21 cellular contexts compared by ENCODE assay signal in genomic region chr21:37117204-37117603, GRCh38. TPM values are rescaled to one million over a fixed set of nuclear protein-coding genes. Genes with fewer than 3 reads are reported as not detected.
A peak's percentile ranks its signal among the peaks of the same experiment; 100 is the strongest.
DNase-seq lines count a peak whose midpoint lies in the region; TF ChIP-seq lines count a peak whose summit lies in the region.
"Had no signal": no experiment of that assay in that cellular context is flagged by ENCODE, and none has a peak within 500 bp of the region (broad histone marks: within the 10 kb centered on the region; RNA-seq: fewer than 3 reads in every experiment).

No MANE protein-coding gene starts in this region.

- no peaks in the 10 kb centered on the region for H3K9me2 ChIP-seq in hepatocyte (replicated peaks; ENCODE audit: insufficient read depth)

- H3K36me3 ChIP-seq in uterus (no peaks in the 10 kb centered on the region), hepatocyte (replicated peaks; ENCODE audit: insufficient read depth, low read depth) (no peaks in the 10 kb centered on the region)
- H3K36me3 ChIP-seq: HAP-1 had no signal

- H3K27ac ChIP-seq in uterus (no peak overlapping the region), hepatocyte (no peak overlapping the region)
- H3K27ac ChIP-seq: 22Rv1, BLaER1, C4-2B had no signal

- H3K4me1 Mint-ChIP-seq in mesothelial cell of epicardium: peaks cover 7% of the 10 kb centered on the region
- H3K4me1 Mint-ChIP-seq: B cell had no signal

- H3K27me3 ChIP-seq in uterus: no peaks in the 10 kb centered on the region
- H3K27me3 ChIP-seq in hepatocyte: no peaks in the 10 kb centered on the region
- H3K27me3 ChIP-seq: BLaER1 had no signal

- intact Hi-C loops in uterus (cut with DNase I; ENCODE audit: low total_unique reads): no loop called here

- peak overlapping the region; percentile 34 for H3K27ac Mint-ChIP-seq in mesothelial cell of epicardium
- H3K27ac Mint-ChIP-seq: B cell; CD4-positive, CD25-positive, alpha-beta regulatory T cell; CD8-positive, alpha-beta T cell; HFFc6 had no signal

- peaks cover 2% of the 10 kb centered on the region for H4K20me1 ChIP-seq in hepatocyte (ENCODE audit: insufficient read depth, poor library complexity, severe bottlenecking)

- H3K79me2 ChIP-seq in hepatocyte: peaks cover 8% of the 10 kb centered on the region

- H3K4me2 ChIP-seq in hepatocyte: no peak overlapping the region
- H3K4me2 ChIP-seq: BLaER1 had no signal

- TF ChIP-seq CTCF in epithelial cell of esophagus (IDR thresholded peaks at IDR 0.05; ENCODE audit: insufficient read depth, low read depth, low read length, missing control alignments) (no peak), mesothelial cell of epicardium (IDR thresholded peaks at IDR 0.05; ENCODE audit: unreplicated experiment) (no peak), uterus (IDR thresholded peaks at IDR 0.05) (no peak), hepatocyte (IDR thresholded peaks at IDR 0.05; ENCODE audit: poor library complexity) (no peak)

- DNase-seq in DMS53 (lab: John Stamatoyannopoulos, UW): peak; percentile 53
- DNase-seq in DMS53 treated with DMSO at 0.1 percent for 48 hours (lab: John Stamatoyannopoulos, UW; ENCODE audit: unreplicated experiment): no peak
- DNase-seq in M059J (ENCODE audit: low read depth): peak; percentile 11
- peak; percentile 9 for DNase-seq in epithelial cell of esophagus (ENCODE audit: low read depth)
- DNase-seq in mesothelial cell of epicardium (ENCODE audit: low spot score in 2 of 2, unreplicated experiment in 2 of 2): no peak
- DNase-seq in uterus: no peak
- DNase-seq in hepatocyte (ENCODE audit: low spot score): no peak
- no peak for DNase-seq in anterior cingulate cortex (lab: John Stamatoyannopoulos, UW)
- DNase-seq: Caco-2; CD4-positive, CD25-positive, alpha-beta regulatory T cell; CD8-positive, alpha-beta T cell; DMS153; DMS79 treated with DMSO at 0.1 percent for 48 hours; GF-D8; GOT3; HFFc6 had no signal

- no peaks in the 10 kb centered on the region for H3K27me3 Mint-ChIP-seq in mesothelial cell of epicardium (ENCODE audit: low read depth)
- H3K27me3 Mint-ChIP-seq: B cell; CD4-positive, CD25-positive, alpha-beta regulatory T cell had no signal

- no peak overlapping the region for H2AFZ ChIP-seq in hepatocyte

- H3K36me3 Mint-ChIP-seq in mesothelial cell of epicardium: peaks cover 31% of the 10 kb centered on the region

- H3K4me3 Mint-ChIP-seq in mesothelial cell of epicardium: no peak overlapping the region
- H3K4me3 Mint-ChIP-seq: B cell; CD4-positive, CD25-positive, alpha-beta regulatory T cell; CD8-positive, alpha-beta T cell; HFFc6 had no signal

- peaks cover 7% of the 10 kb centered on the region for H3K9me3 Mint-ChIP-seq in mesothelial cell of epicardium
- H3K9me3 Mint-ChIP-seq: CD8-positive, alpha-beta T cell; HFFc6 had no signal

- H3K4me3 ChIP-seq in epithelial cell of esophagus (ENCODE audit: low read length) (no peak overlapping the region), uterus (no peak overlapping the region), hepatocyte (no peak overlapping the region)
- H3K4me3 ChIP-seq: BLaER1, HAP-1 had no signal

- H3K4me1 ChIP-seq in uterus: no peaks in the 10 kb centered on the region
- no peaks in the 10 kb centered on the region for H3K4me1 ChIP-seq in hepatocyte (ENCODE audit: insufficient read depth)
- H3K4me1 ChIP-seq: BLaER1, HAP-1 had no signal

- TF ChIP-seq POLR2A in uterus (IDR thresholded peaks at IDR 0.05): no peak

- H3K9me3 ChIP-seq in uterus (no peaks in the 10 kb centered on the region), hepatocyte (ENCODE audit: low read depth) (no peaks in the 10 kb centered on the region)
- H3K9me3 ChIP-seq: BLaER1, Caco-2, HAP-1 had no signal

RNA-seq across cellular contexts. Expression of gene TTC3, which starts 44.1 kb away (rescaled TPM):
- 86.1 and 95.6 TPM in 2 replicates for total RNA-seq in M059J (2014; rRNA removed; shearing (Covaris generic))
- 280 to 286 TPM (median 285 TPM) in 3 replicates for total RNA-seq in mesothelial cell of epicardium
- 100 to 1,000 TPM; 104 to 522 (median 193) TPM for total RNA-seq in uterus
- 196 and 244 TPM in 2 replicates for total RNA-seq in hepatocyte
- 139 and 146 TPM in 2 replicates for polyA plus RNA-seq in hepatocyte

RNA-seq across cellular contexts. Expression of gene PIGP, which starts 44.3 kb away (rescaled TPM):
- total RNA-seq in M059J (2014; rRNA removed; shearing (Covaris generic)): 46.5 and 67.0 TPM in 2 replicates
- total RNA-seq in mesothelial cell of epicardium (11.0 to 13.9 TPM (median 13.7 TPM) in 3 replicates), uterus (10 to 100 TPM in 2 of 4 donors, 1 to 10 TPM in 2; 1.8 to 20.1 (median 9.3) TPM), hepatocyte (20.0 and 23.3 TPM in 2 replicates)
- 39.9 and 48.7 TPM in 2 replicates for polyA plus RNA-seq in hepatocyte

Comparison
In these comparisons a context has a peak if more than half of its experiments do, and no peak if none do; other contexts are left out.
1. DNase-seq: peak in DMS53 (single experiment), M059J (single experiment) and epithelial cell of esophagus (single experiment); none in DMS53 treated with DMSO at 0.1 percent for 48 hours (single experiment), mesothelial cell of epicardium (0 of 2), uterus (0 of 2), hepatocyte (single experiment) and anterior cingulate cortex (0 of 58).